ENCODE assay signal across 35 cellular contexts in genomic region chr1:87521446-87521845, GRCh38.
"Had no signal": no experiment of that assay in that cellular context is flagged by ENCODE, and none has a peak within 500 bp of the region (broad histone marks: within the 10 kb centered on the region; RNA-seq: fewer than 3 reads in every experiment).

No MANE protein-coding gene starts in this region.

- H3K27me3 ChIP-seq: MG63 had no signal

- H3K9me3 ChIP-seq: MG63 had no signal

- H3K27ac ChIP-seq: KMS-11 had no signal

- H3K4me3 ChIP-seq: MG63 had no signal

- H3K36me3 ChIP-seq: MG63 had no signal

- DNase-seq: Karpas-422, Kasumi-1, KG1, MG63, MM.1S, MV-4-11, NCI-H1048, NCI-H1092, NCI-H1092 treated with DMSO at 0.1 percent for 48 hours, NCI-H1105, NCI-H1105 treated with DMSO at 0.1 percent for 48 hours, NCI-H1417, NCI-H1417 treated with DMSO at 0.1 percent for 48 hours, NCI-H1436, NCI-H1436 treated with DMSO at 0.1 percent for 48 hours, NCI-H146, NCI-H1694, NCI-H1694 treated with DMSO at 0.1 percent for 48 hours, NCI-H187 treated with DMSO at 0.1 percent for 48 hours, NCI-H1930, NCI-H2029, NCI-H2029 treated with DMSO at 0.1 percent for 48 hours, NCI-H2081, NCI-H2081 treated with DMSO at 0.1 percent for 48 hours, NCI-H2107, NCI-H2171, NCI-H2171 treated with DMSO at 0.1 percent for 48 hours, NCI-H2227 treated with DMSO at 0.1 percent for 48 hours, NCI-H226, NCI-H345, NCI-H446, NCI-H446 treated with DMSO at 0.1 percent for 48 hours, NCI-H510A, NCI-H510A treated with DMSO at 0.1 percent for 48 hours had no signal
